1 cellular context compared by ENCODE assay signal in genomic region chr3:141308588-141309218, GRCh38.
TF ChIP-seq lines count a peak whose summit lies in the region.

No MANE protein-coding gene starts in this region.

TF ChIP-seq in K562, 482 proteins besides CTCF, POLR2A, EP300 and RAD21 (continued from another document):
- peak in 1 of 2 experiments; percentile 30 for TF ChIP-seq AFF1 (IDR thresholded peaks at IDR 0.05; ENCODE audit: low read depth in 1 of 2, partially characterized antibody in 2 of 2)
- TF ChIP-seq MTF1 (CRISPR knock-in tag; IDR thresholded peaks at IDR 0.05; ENCODE audit: borderline replicate concordance): no peak
- TF ChIP-seq FOXK2 (conservative IDR thresholded peaks at IDR 0.05 in 1 of 2, IDR thresholded peaks at IDR 0.05 in 1 of 2; ENCODE audit: low read depth in 2 of 2): peak; percentile 71 to 74
- TF ChIP-seq TGIF2 (CRISPR knock-in tag; IDR thresholded peaks at IDR 0.05): no peak
- 0 out of 2 replicates have a peak, but pooled peaks have one; percentile 41 for TF ChIP-seq MEF2D (tag; conservative IDR thresholded peaks at IDR 0.05; ENCODE audit: low read depth)
- no peak for TF ChIP-seq MYBL2 (IDR thresholded peaks at IDR 0.05; ENCODE audit: low read depth)
- TF ChIP-seq MYBL2 (CRISPR knock-in tag; IDR thresholded peaks at IDR 0.05; ENCODE audit: borderline replicate concordance): no peak
- TF ChIP-seq HDAC8 (tag; IDR thresholded peaks at IDR 0.05): 0 out of 2 replicates have a peak, but pooled peaks have one; percentile 47
